In the genomic region with DNA sequence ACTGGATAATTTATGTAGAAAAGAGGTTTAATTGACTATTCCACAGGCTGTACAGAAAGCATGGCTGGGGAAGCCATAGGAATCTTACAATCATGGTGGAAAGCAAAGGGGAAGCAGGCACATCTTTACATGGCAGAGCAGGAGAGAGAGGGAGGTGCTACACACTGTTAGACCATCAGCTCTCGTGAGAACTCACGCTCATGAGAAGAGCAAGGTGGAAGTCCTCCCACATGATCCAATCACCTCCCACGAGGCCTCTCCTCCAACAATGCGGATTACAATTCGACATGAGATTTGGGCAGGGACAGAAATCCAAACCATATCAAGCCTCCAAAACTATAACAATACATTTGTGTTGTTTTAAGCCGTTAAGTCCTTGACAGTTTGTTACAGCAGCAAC, we compare ENCODE assay signal across 35 cellular contexts.
"Had no signal": no experiment of that assay in that cellular context is flagged by ENCODE, and none has a peak within 500 bp of the region (broad histone marks: within the 10 kb centered on the region; RNA-seq: fewer than 3 reads in every experiment).

No MANE protein-coding gene starts in this region.

- H3K4me3 ChIP-seq: MG63 had no signal

- DNase-seq: Kasumi-1, MG63, MM.1S, MV-4-11, NCI-H1048, NCI-H1092, NCI-H1092 treated with DMSO at 0.1 percent for 48 hours, NCI-H1105, NCI-H1105 treated with DMSO at 0.1 percent for 48 hours, NCI-H1417, NCI-H1417 treated with DMSO at 0.1 percent for 48 hours, NCI-H1436, NCI-H1436 treated with DMSO at 0.1 percent for 48 hours, NCI-H146, NCI-H1694, NCI-H1694 treated with DMSO at 0.1 percent for 48 hours, NCI-H187, NCI-H187 treated with DMSO at 0.1 percent for 48 hours, NCI-H1930, NCI-H2029, NCI-H2029 treated with DMSO at 0.1 percent for 48 hours, NCI-H2081, NCI-H2081 treated with DMSO at 0.1 percent for 48 hours, NCI-H2107, NCI-H2171, NCI-H2171 treated with DMSO at 0.1 percent for 48 hours, NCI-H2227 treated with DMSO at 0.1 percent for 48 hours, NCI-H226, NCI-H345, NCI-H446, NCI-H446 treated with DMSO at 0.1 percent for 48 hours, NCI-H510A, NCI-H510A treated with DMSO at 0.1 percent for 48 hours, NCI-H524, NCI-H524 treated with DMSO at 0.1 percent for 48 hours had no signal

- H3K36me3 ChIP-seq: MG63 had no signal

- H3K27me3 ChIP-seq: MG63 had no signal
